Comparison of ENCODE assay signal across 1 cellular context in the genomic region with DNA sequence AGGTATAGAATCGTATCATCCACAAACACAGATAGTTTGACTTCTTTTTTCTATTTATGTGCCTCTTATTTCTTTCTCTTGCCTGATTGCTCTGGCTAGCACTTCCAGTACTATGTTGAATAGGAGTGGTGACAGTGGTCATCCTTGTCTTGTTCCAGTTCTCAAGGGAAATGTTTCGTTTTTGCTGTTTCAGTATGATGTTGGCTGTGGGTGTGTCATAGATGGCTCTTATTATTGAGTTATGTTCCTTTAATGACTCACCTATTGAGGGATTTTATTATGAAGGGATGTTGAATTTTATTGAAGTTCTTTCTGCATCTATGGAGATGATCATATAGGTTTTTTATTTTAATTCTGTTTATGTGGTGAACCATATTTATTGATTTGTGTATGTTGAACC.
TF ChIP-seq lines count a peak whose summit lies in the region.

No MANE protein-coding gene starts in this region.

TF ChIP-seq in WTC11, 78 proteins besides CTCF, POLR2A, EP300 and RAD21 (continued from another document):
- no peak for TF ChIP-seq RELA (CRISPR knock-in tag; IDR thresholded peaks at IDR 0.05; ENCODE audit: borderline replicate concordance)
- no peak for TF ChIP-seq ZBTB21 (CRISPR knock-in tag; IDR thresholded peaks at IDR 0.05; ENCODE audit: borderline replicate concordance)
